ENCODE assay signal across 8 cellular contexts in genomic region chr22:38843201-38843715, GRCh38. TPM values are rescaled to one million over a fixed set of nuclear protein-coding genes. Genes with fewer than 3 reads are reported as not detected.
A peak's percentile ranks its signal among the peaks of the same experiment; 100 is the strongest.
DNase-seq lines count a peak whose midpoint lies in the region; ATAC-seq and TF ChIP-seq lines count a peak whose summit lies in the region.

No MANE protein-coding gene starts in this region.

- no peak for ATAC-seq in GM21367 (IDR thresholded peaks at IDR 0.05; ENCODE audit: unreplicated experiment)
- ATAC-seq in GM18519 (IDR thresholded peaks at IDR 0.05; ENCODE audit: low FRiP score, unreplicated experiment) = no peak

- H3K9me3 ChIP-seq in adipocyte (ENCODE audit: control insufficient read depth, low read length) (no peaks in the 10 kb centered on the region), left ventricle myocardium inferior (replicated peaks) (no peaks in the 10 kb centered on the region)

- H3K27ac ChIP-seq in left ventricle myocardium inferior (replicated peaks) = peak overlapping the region; percentile 79

- intact Hi-C loops in left ventricle myocardium inferior (cut with micrococcal nuclease) = no loop called here

- peak overlapping the region; percentile 81 for H3K9ac ChIP-seq in adipocyte (ENCODE audit: low read length)

- H3K4me3 ChIP-seq in adipocyte (ENCODE audit: low read length) = peak overlapping the region; percentile 81
- peak overlapping the region; percentile 75 for H3K4me3 ChIP-seq in left ventricle myocardium inferior

- peak; percentile 25 for TF ChIP-seq CTCF in AG09319 (IDR thresholded peaks at IDR 0.05; ENCODE audit: low read depth, low read length)
- TF ChIP-seq CTCF in left ventricle myocardium inferior (IDR thresholded peaks at IDR 0.05; ENCODE audit: borderline replicate concordance) = peak; percentile 55

- H3K27me3 ChIP-seq in adipocyte (replicated peaks; ENCODE audit: control insufficient read depth, insufficient read depth, low read length) (no peaks in the 10 kb centered on the region), left ventricle myocardium inferior (ENCODE audit: low read depth) (peaks cover 47% of the 10 kb centered on the region)

- peaks cover 14% of the 10 kb centered on the region for H3K4me1 ChIP-seq in adipocyte (ENCODE audit: control insufficient read depth, insufficient read depth, low read length)
- peaks cover 24% of the 10 kb centered on the region for H3K4me1 ChIP-seq in left ventricle myocardium inferior

- H3K36me3 ChIP-seq in adipocyte (ENCODE audit: control insufficient read depth, insufficient read depth, low read length, severe bottlenecking) (no peaks in the 10 kb centered on the region), left ventricle myocardium inferior (no peaks in the 10 kb centered on the region)

- DNase-seq in AG09319 (ENCODE audit: extremely low read depth, low read depth) (no peak), GOT3 (lab: John Stamatoyannopoulos, UW) (peak; percentile 21), RPMI8226 (peak; percentile 88), adipocyte (ENCODE audit: low read depth) (peak; percentile 87), left ventricle myocardium inferior (peak; percentile 41), retina (peak; percentile 79)

RNA-seq across cellular contexts. Expression of gene NPTXR, which starts 0.6 kb away (rescaled TPM):
- total RNA-seq in left ventricle myocardium inferior = 23.3 TPM

RNA-seq across cellular contexts. Expression of gene CBX6, which starts 28.8 kb away (rescaled TPM):
- 32.9 TPM for total RNA-seq in left ventricle myocardium inferior

RNA-seq across cellular contexts. Expression of gene DNAL4, which starts 49.3 kb away (rescaled TPM):
- 10.0 TPM for total RNA-seq in left ventricle myocardium inferior
